ENCODE assay signal across 19 cellular contexts in genomic region chr3:52350436-52350835, GRCh38. TPM values are rescaled to one million over a fixed set of nuclear protein-coding genes. Genes with fewer than 3 reads are reported as not detected.
DNase-seq lines count a peak whose midpoint lies in the region; ATAC-seq and TF ChIP-seq lines count a peak whose summit lies in the region.
"Had no signal": no experiment of that assay in that cellular context is flagged by ENCODE, and none has a peak within 500 bp of the region (broad histone marks: within the 10 kb centered on the region; RNA-seq: fewer than 3 reads in every experiment).

No MANE protein-coding gene starts in this region.

- POLR2A ChIA-PET in RWPE1 (lab: Yijun Ruan, JAX; ENCODE audit: low non-redundant PET): no interaction called here

- CTCF ChIA-PET in RWPE1 (lab: Yijun Ruan, JAX): no interaction called here

- DNase-seq in DMS53 (lab: John Stamatoyannopoulos, UW) (peak; percentile 66), DMS53 treated with DMSO at 0.1 percent for 48 hours (lab: John Stamatoyannopoulos, UW; ENCODE audit: unreplicated experiment) (no peak), NCI-H187 treated with DMSO at 0.1 percent for 48 hours (lab: John Stamatoyannopoulos, UW) (peak; percentile 70), glomerular visceral epithelial cell (ENCODE audit: extremely low spot score) (peak; percentile 15), posterior vena cava (ENCODE audit: low spot score) (peak; percentile 75), RWPE1 (ENCODE audit: low spot score) (no peak), GM13976 (ENCODE audit: low spot score) (no peak)
- no peak for DNase-seq in stimulated activated naive CD8-positive, alpha-beta T cell treated with anti-CD3 and anti-CD28 coated beads, Interleukin-15, Interleukin-2, amounts not matched to agents 100 U/mL and 50 U/mL, for 24 hours
- DNase-seq: C1 segment of cervical spinal cord, COR-L47, DND-41, GDM1, NCI-H1048, NCI-H1694 treated with DMSO at 0.1 percent for 48 hours, NCI-H69, SK-N-SH had no signal

- intact Hi-C loops in posterior vena cava (cut with DNase I): no loop called here

- in situ Hi-C loops in GM13976 (cut with MboI; ENCODE audit: low sequenced_read_pairs, unreplicated experiment): no loop called here

- no peak for ATAC-seq in stimulated activated naive CD8-positive, alpha-beta T cell treated with anti-CD3 and anti-CD28 coated beads, Interleukin-15, Interleukin-2, amounts not matched to agents 100 U/mL and 50 U/mL, for 24 hours
- ATAC-seq: GM23338, Right ventricle myocardium inferior had no signal

- TF ChIP-seq CTCF in RWPE1 (conservative IDR thresholded peaks at IDR 0.05; ENCODE audit: low read depth) (no peak), GM13976 (IDR thresholded peaks at IDR 0.05; ENCODE audit: borderline replicate concordance, control extremely low read depth, extremely low read depth, insufficient read depth, missing control alignments) (no peak)

- no peak overlapping the region for H3K27ac ChIP-seq in RWPE1
- H3K27ac ChIP-seq: 22Rv1 had no signal

RNA-seq across cellular contexts. Expression of gene DNAH1, which starts 34.3 kb away (rescaled TPM):
- total RNA-seq in posterior vena cava: 1 to 10 TPM; 7.2 to 9.4 TPM

RNA-seq across cellular contexts. Expression of gene BAP1, which starts 59.4 kb away (rescaled TPM):
- total RNA-seq in posterior vena cava: 10 to 100 TPM; 53.0 to 55.1 TPM

Comparison
In these comparisons a context has a peak if more than half of its experiments do, and no peak if none do; other contexts are left out.
1. DNase-seq: peak in DMS53 (single experiment), NCI-H187 treated with DMSO at 0.1 percent for 48 hours (single experiment), glomerular visceral epithelial cell (single experiment) and posterior vena cava (single experiment); none in DMS53 treated with DMSO at 0.1 percent for 48 hours (single experiment), stimulated activated naive CD8-positive, alpha-beta T cell treated with anti-CD3 and anti-CD28 coated beads, Interleukin-15, Interleukin-2, amounts not matched to agents 100 U/mL and 50 U/mL, for 24 hours (single experiment), RWPE1 (single experiment) and GM13976 (single experiment).